In the genomic region with DNA sequence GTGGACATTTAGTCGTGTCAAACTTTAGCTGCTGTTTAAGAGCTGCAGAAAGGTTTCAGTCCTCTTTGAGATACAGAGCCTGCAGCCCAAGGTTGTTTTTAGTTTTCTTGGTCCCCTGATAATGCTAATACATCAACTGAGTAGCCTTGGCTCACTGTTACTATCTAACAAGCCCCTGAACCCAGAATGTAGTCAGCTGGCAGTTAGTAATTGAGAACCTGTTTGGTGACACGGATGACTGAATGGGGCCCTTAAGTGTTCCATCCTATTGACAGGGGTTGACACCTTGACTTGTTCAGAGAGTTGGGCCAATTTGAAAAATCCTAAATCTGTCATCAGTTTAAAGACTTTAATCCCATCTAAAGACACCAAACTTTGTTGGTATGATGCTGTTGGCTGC, we compare ENCODE assay signal across 17 cellular contexts. TPM values are rescaled to one million over a fixed set of nuclear protein-coding genes. Genes with fewer than 3 reads are reported as not detected.
A peak's percentile ranks its signal among the peaks of the same experiment; 100 is the strongest.
DNase-seq lines count a peak whose midpoint lies in the region; ATAC-seq lines count a peak whose summit lies in the region.
"Had no signal": no experiment of that assay in that cellular context is flagged by ENCODE, and none has a peak within 500 bp of the region (broad histone marks: within the 10 kb centered on the region; RNA-seq: fewer than 3 reads in every experiment).

No MANE protein-coding gene starts in this region.

- H2AFZ ChIP-seq in Karpas-422 (ENCODE audit: low read length), result no peak overlapping the region

- H3K4me1 ChIP-seq in Karpas-422 (ENCODE audit: low read length), result peaks cover 47% of the 10 kb centered on the region

- H3K36me3 ChIP-seq in Karpas-422 (ENCODE audit: insufficient read depth, low read length), result peaks cover 18% of the 10 kb centered on the region
- H3K36me3 ChIP-seq: adrenal gland had no signal

- H3K9me2 ChIP-seq in Karpas-422 (replicated peaks; ENCODE audit: insufficient read depth, low read length), result no peaks in the 10 kb centered on the region

- H3K4me3 Mint-ChIP-seq in naive B cell, result peak overlapping the region in 5 of 8 donors; percentile 20 to 69 (median 39)
- no peak overlapping the region for H3K4me3 Mint-ChIP-seq in T-helper 17 cell
- H3K4me3 Mint-ChIP-seq: endodermal cell had no signal

- peaks cover 0 to 1% (median 0%) of the 10 kb centered on the region in 7 donors for H3K9me3 Mint-ChIP-seq in naive B cell
- H3K9me3 Mint-ChIP-seq: natural killer cell treated with Interleukin-12 subunit alpha and Interleukin-12 subunit beta and Interleukin-15 and Interleukin-18, amount 100 ng/mL, for 72 hours had no signal

- intact Hi-C loops in posterior cingulate gyrus (cut with DNase I), result no loop called here

- peak overlapping the region; percentile 92 for H3K4me3 ChIP-seq in Karpas-422 (ENCODE audit: low read length)
- H3K4me3 ChIP-seq: A549, adrenal gland, testis had no signal

- ATAC-seq in GM21737 (IDR thresholded peaks at IDR 0.05; ENCODE audit: unreplicated experiment) (peak; percentile 32), naive B cell (ENCODE audit: low read depth in 2 of 2) (no peak), T-helper 17 cell (no peak), GM18868 (IDR thresholded peaks at IDR 0.05; ENCODE audit: unreplicated experiment) (no peak)
- ATAC-seq: A549; natural killer cell treated with Interleukin-12 subunit alpha and Interleukin-12 subunit beta and Interleukin-15 and Interleukin-18, amount 100 ng/mL, for 72 hours; SK-N-SH treated with all-trans-retinoic acid at 6 μM for 48 hours had no signal

- peak overlapping the region; percentile 81 for H3K9ac ChIP-seq in Karpas-422 (ENCODE audit: low read length)

- H4K20me1 ChIP-seq in Karpas-422 (ENCODE audit: insufficient read depth, low read depth, low read length), result no peaks in the 10 kb centered on the region

- H3K4me2 ChIP-seq in Karpas-422 (ENCODE audit: low read depth, low read length, poor library complexity, severe bottlenecking), result peak overlapping the region; percentile 81
- H3K4me2 ChIP-seq: A549 had no signal

- H3K27ac ChIP-seq in Karpas-422 (ENCODE audit: low read length), result peak overlapping the region; percentile 94
- H3K27ac ChIP-seq: A549, adrenal gland, testis had no signal

- no peaks in the 10 kb centered on the region for H3K27me3 ChIP-seq in Karpas-422 (ENCODE audit: low read length)
- H3K27me3 ChIP-seq: adrenal gland, testis had no signal

- peaks cover 11 to 13% of the 10 kb centered on the region in 2 donors for H3K36me3 Mint-ChIP-seq in naive B cell
- peaks cover 2% of the 10 kb centered on the region for H3K36me3 Mint-ChIP-seq in T-helper 17 cell (ENCODE audit: low read depth)
- H3K36me3 Mint-ChIP-seq: natural killer cell treated with Interleukin-12 subunit alpha and Interleukin-12 subunit beta and Interleukin-15 and Interleukin-18, amount 100 ng/mL, for 72 hours had no signal

- H3K79me2 ChIP-seq in Karpas-422 (ENCODE audit: low read length), result peaks cover 52% of the 10 kb centered on the region

- H3K27me3 Mint-ChIP-seq in naive B cell (no peaks in the 10 kb centered on the region), T-helper 17 cell (no peaks in the 10 kb centered on the region)
- H3K27me3 Mint-ChIP-seq: natural killer cell treated with Interleukin-12 subunit alpha and Interleukin-12 subunit beta and Interleukin-15 and Interleukin-18, amount 100 ng/mL, for 72 hours had no signal

- H3K9me3 ChIP-seq in Karpas-422 (ENCODE audit: low read length) (no peaks in the 10 kb centered on the region; the same call in 1 of the 2 replicates), T-helper 17 cell (ENCODE audit: control insufficient read depth, low read length, poor library complexity, severe bottlenecking) (no peaks in the 10 kb centered on the region)
- H3K9me3 ChIP-seq: A549, adrenal gland, testis had no signal

- H3K4me1 Mint-ChIP-seq in naive B cell, result peaks cover 24 to 55% (median 33%) of the 10 kb centered on the region in 3 donors
- peaks cover 10% of the 10 kb centered on the region for H3K4me1 Mint-ChIP-seq in T-helper 17 cell

- DNase-seq in NCI-H2171 treated with DMSO at 0.1 percent for 48 hours (lab: John Stamatoyannopoulos, UW) (peak; percentile 9), NCI-H2171 (lab: John Stamatoyannopoulos, UW) (no peak), Karpas-422 (peak; percentile 75), naive B cell (no peak), T-helper 17 cell (no peak), posterior cingulate gyrus (no peak)
- DNase-seq: adrenal gland, cerebellar nuclear complex, endodermal cell, HCEC 1CT, MM.1S, testis had no signal

- H3K27ac Mint-ChIP-seq in naive B cell (peak overlapping the region in 3 of 6 donors; percentile 30 to 72 (median 66)), T-helper 17 cell (no peak overlapping the region)
- H3K27ac Mint-ChIP-seq: endodermal cell; natural killer cell treated with Interleukin-12 subunit alpha and Interleukin-12 subunit beta and Interleukin-15 and Interleukin-18, amount 100 ng/mL, for 72 hours had no signal

RNA-seq across cellular contexts. Expression of gene RTN4IP1, which starts 2.8 kb away (rescaled TPM):
- total RNA-seq in Karpas-422 (2014; rRNA removed; shearing (Covaris generic); ENCODE audit: low replicate concordance), result 14.3 and 17.1 TPM in 2 replicates
- polyA plus RNA-seq in naive B cell (ENCODE audit: low read depth in 6 of 6), result 10 to 100 TPM; 14.1 to 38.8 (median 18.1) TPM
- 1 to 10 TPM; 3.1 to 5.4 TPM for total RNA-seq in T-helper 17 cell

RNA-seq across cellular contexts. Expression of gene QRSL1, which starts 2.9 kb away (rescaled TPM):
- 48.1 and 61.4 TPM in 2 replicates for total RNA-seq in Karpas-422 (2014; rRNA removed; shearing (Covaris generic); ENCODE audit: low replicate concordance)
- polyA plus RNA-seq in naive B cell (ENCODE audit: low read depth in 6 of 6), result 10 to 100 TPM; 82.0 to 97.2 (median 88.6) TPM
- 10 to 100 TPM; 11.9 to 12.5 TPM for total RNA-seq in T-helper 17 cell

Comparison
In these comparisons a context has a peak if more than half of its experiments do, and no peak if none do; other contexts are left out.
1. DNase-seq: peak in NCI-H2171 treated with DMSO at 0.1 percent for 48 hours (single experiment) and Karpas-422 (single experiment); none in NCI-H2171 (single experiment), naive B cell (single experiment), T-helper 17 cell (0 of 3) and posterior cingulate gyrus (0 of 10).